Comparison of ENCODE assay signal across 17 cellular contexts in genomic region chr12:53258541-53259539, GRCh38. TPM values are rescaled to one million over a fixed set of nuclear protein-coding genes. Genes with fewer than 3 reads are reported as not detected.
DNase-seq lines count a peak whose midpoint lies in the region; ATAC-seq and TF ChIP-seq lines count a peak whose summit lies in the region.
"Had no signal": no experiment of that assay in that cellular context is flagged by ENCODE, and none has a peak within 500 bp of the region (broad histone marks: within the 10 kb centered on the region; RNA-seq: fewer than 3 reads in every experiment).

No MANE protein-coding gene starts in this region.

- TF ChIP-seq CTCF in OCI-LY7 (conservative IDR thresholded peaks at IDR 0.05; ENCODE audit: low read length), result no peak

- H3K36me3 Mint-ChIP-seq in naive B cell, result peaks cover 0 to 2% of the 10 kb centered on the region in 2 donors
- H3K36me3 Mint-ChIP-seq in activated naive CD4-positive, alpha-beta T cell treated with anti-CD3 and anti-CD28 coated beads, Interleukin-2, amount 10 ng/mL, durations not matched to agents 7 days and 5 days, result peaks cover 9% of the 10 kb centered on the region
- H3K36me3 Mint-ChIP-seq: activated naive CD4-positive, alpha-beta T cell treated with anti-CD3 and anti-CD28 coated beads, Interleukin-2, amount 50 U/mL, for 24 hours; neural progenitor cell had no signal

- peak overlapping the region; percentile 44 for H3K4me2 ChIP-seq in OCI-LY7 (ENCODE audit: low read length)
- H3K4me2 ChIP-seq: neural progenitor cell had no signal

- peak; percentile 71 for DNase-seq in CMK (ENCODE audit: low read depth)
- no peak for DNase-seq in OCI-LY7 (ENCODE audit: low spot score)
- peak; percentile 19 to 37 for DNase-seq in dermis microvascular lymphatic vessel endothelial cell (ENCODE audit: low read depth in 2 of 2)
- no peak for DNase-seq in naive B cell
- no peak for DNase-seq in NCI-H1092 treated with DMSO at 0.1 percent for 48 hours (lab: John Stamatoyannopoulos, UW)
- DNase-seq in occipital lobe (lab: John Stamatoyannopoulos, UW), result no peak
- DNase-seq in activated naive CD4-positive, alpha-beta T cell treated with anti-CD3 and anti-CD28 coated beads, Interleukin-2, amount 10 ng/mL, durations not matched to agents 7 days and 5 days, result no peak
- DNase-seq: activated CD4-positive, alpha-beta T cell treated with anti-CD3 and anti-CD28 coated beads, Interleukin-2, amount 50 U/mL, for 1 hour; Caco-2; colonic mucosa; foreskin fibroblast; KG1; NCI-H2081 treated with DMSO at 0.1 percent for 48 hours; NCI-H510A had no signal

- BruUV-seq in OCI-LY7 (replicated peaks; lab: Mats Ljungman, UMichigan), result no TSS peak

- H3K4me3 Mint-ChIP-seq in naive B cell, result peak overlapping the region in 1 of 8 donors; percentile 20
- no peak overlapping the region for H3K4me3 Mint-ChIP-seq in activated naive CD4-positive, alpha-beta T cell treated with anti-CD3 and anti-CD28 coated beads, Interleukin-2, amount 10 ng/mL, durations not matched to agents 7 days and 5 days
- H3K4me3 Mint-ChIP-seq: activated naive CD4-positive, alpha-beta T cell treated with anti-CD3 and anti-CD28 coated beads, Interleukin-2, amount 50 U/mL, for 24 hours; brain; neural progenitor cell had no signal

- peaks cover 24 to 54% (median 43%) of the 10 kb centered on the region in 3 donors for H3K4me1 Mint-ChIP-seq in naive B cell
- peaks cover 32% of the 10 kb centered on the region for H3K4me1 Mint-ChIP-seq in activated naive CD4-positive, alpha-beta T cell treated with anti-CD3 and anti-CD28 coated beads, Interleukin-2, amount 10 ng/mL, durations not matched to agents 7 days and 5 days
- H3K4me1 Mint-ChIP-seq: neural progenitor cell had no signal

- H3K36me3 ChIP-seq in OCI-LY7 (ENCODE audit: insufficient read depth, low read length), result peaks cover 4% of the 10 kb centered on the region; the same call in 1 of the 2 replicates
- H3K36me3 ChIP-seq: colonic mucosa, neural progenitor cell had no signal

- no peak overlapping the region for H3K4me3 ChIP-seq in OCI-LY7 (ENCODE audit: low read depth, low read length, poor library complexity, severe bottlenecking)
- H3K4me3 ChIP-seq: colonic mucosa, neural progenitor cell had no signal

- H4K20me1 ChIP-seq in OCI-LY7 (ENCODE audit: insufficient read depth, low read length), result no peaks in the 10 kb centered on the region

- intact Hi-C loops in OCI-LY7 (cut with micrococcal nuclease; ENCODE audit: unreplicated experiment), result no loop called here

- H3K27ac Mint-ChIP-seq in naive B cell, result peak overlapping the region in 5 of 6 donors; percentile 42 to 89 (median 60)
- no peak overlapping the region for H3K27ac Mint-ChIP-seq in activated naive CD4-positive, alpha-beta T cell treated with anti-CD3 and anti-CD28 coated beads, Interleukin-2, amount 10 ng/mL, durations not matched to agents 7 days and 5 days
- H3K27ac Mint-ChIP-seq: activated naive CD4-positive, alpha-beta T cell treated with anti-CD3 and anti-CD28 coated beads, Interleukin-2, amount 50 U/mL, for 24 hours; brain; neural progenitor cell had no signal

- H3K9me3 Mint-ChIP-seq in naive B cell, result no peaks in the 10 kb centered on the region
- no peaks in the 10 kb centered on the region for H3K9me3 Mint-ChIP-seq in activated naive CD4-positive, alpha-beta T cell treated with anti-CD3 and anti-CD28 coated beads, Interleukin-2, amount 10 ng/mL, durations not matched to agents 7 days and 5 days
- H3K9me3 Mint-ChIP-seq: activated naive CD4-positive, alpha-beta T cell treated with anti-CD3 and anti-CD28 coated beads, Interleukin-2, amount 50 U/mL, for 24 hours; brain; neural progenitor cell had no signal

- H3K27me3 Mint-ChIP-seq in naive B cell, result no peaks in the 10 kb centered on the region
- no peaks in the 10 kb centered on the region for H3K27me3 Mint-ChIP-seq in activated naive CD4-positive, alpha-beta T cell treated with anti-CD3 and anti-CD28 coated beads, Interleukin-2, amount 10 ng/mL, durations not matched to agents 7 days and 5 days
- H3K27me3 Mint-ChIP-seq: activated naive CD4-positive, alpha-beta T cell treated with anti-CD3 and anti-CD28 coated beads, Interleukin-2, amount 50 U/mL, for 24 hours had no signal

- no peaks in the 10 kb centered on the region for H3K9me2 ChIP-seq in OCI-LY7 (ENCODE audit: insufficient read depth, low read length)

- CTCF ChIA-PET in OCI-LY7 (lab: Charles Lee; ENCODE audit: unreplicated experiment), result interaction anchor here (0.7 to 0.9 kb wide), 2 partner anchors 8 to 47 kb away, joined by 3 read pairs; no protein-coding TSS in a partner anchor
- CTCF ChIA-PET in activated naive CD4-positive, alpha-beta T cell treated with anti-CD3 and anti-CD28 coated beads, Interleukin-2, amount 10 ng/mL, durations not matched to agents 7 days and 5 days (lab: Charles Lee), result interaction anchor here (0.7 to 11.3 kb wide), 2 partner anchors 44 to 63 kb away, joined by 3 to 250 read pairs; partner anchors contain the start of gene AAAS

- H3K79me2 ChIP-seq in OCI-LY7 (ENCODE audit: insufficient read depth, low read depth, low read length), result no peaks in the 10 kb centered on the region

- H3K9me3 ChIP-seq in OCI-LY7 (ENCODE audit: low read length), result no peaks in the 10 kb centered on the region
- H3K9me3 ChIP-seq: Caco-2, colonic mucosa had no signal

- peaks cover 33% of the 10 kb centered on the region for H3K4me1 ChIP-seq in OCI-LY7 (ENCODE audit: insufficient read depth, low read length, poor library complexity, severe bottlenecking)
- H3K4me1 ChIP-seq: Caco-2, colonic mucosa, neural progenitor cell had no signal

- no peak overlapping the region for H3K27ac ChIP-seq in OCI-LY7 (ENCODE audit: low read depth, low read length, poor library complexity, severe bottlenecking)
- H3K27ac ChIP-seq: colonic mucosa, neural progenitor cell had no signal

- POLR2A ChIA-PET in OCI-LY7 (lab: Charles Lee), result interaction anchor here (0.7 to 1.6 kb wide), 5 partner anchors 9 to 61 kb away, joined by 3 to 14 read pairs (median 4); partner anchors contain the start of gene ESPL1

- no peak for ATAC-seq in naive B cell (ENCODE audit: low read depth in 2 of 2)

- H2AFZ ChIP-seq in OCI-LY7 (ENCODE audit: low read length), result peak overlapping the region; percentile 75
- H2AFZ ChIP-seq: neural progenitor cell had no signal

RNA-seq across cellular contexts. Expression of gene ESPL1, which starts 9.3 kb away (rescaled TPM):
- total RNA-seq in OCI-LY7 (2014; rRNA removed; shearing (Covaris generic)), result 77.4 and 78.2 TPM in 2 replicates
- 121 and 137 TPM in 2 replicates for total RNA-seq in OCI-LY7 (2022)
- 4.2 and 6.0 TPM in 2 replicates for total RNA-seq in dermis microvascular lymphatic vessel endothelial cell
- polyA plus RNA-seq in naive B cell (ENCODE audit: low read depth in 6 of 6), result under 1 TPM in 3 of 6 donors, not detected in 3; 0.12 to 0.40 (median 0.23) TPM
- 1.7 TPM for total RNA-seq in occipital lobe

RNA-seq across cellular contexts. Expression of gene RARG, which starts 26.8 kb away (rescaled TPM):
- 1.4 and 7.0 TPM in 2 replicates for total RNA-seq in OCI-LY7 (2014; rRNA removed; shearing (Covaris generic))
- 5.1 and 8.4 TPM in 2 replicates for total RNA-seq in OCI-LY7 (2022)
- total RNA-seq in dermis microvascular lymphatic vessel endothelial cell, result 11.9 and 13.1 TPM in 2 replicates
- polyA plus RNA-seq in naive B cell (ENCODE audit: low read depth in 6 of 6), result 1 to 10 TPM in 2 of 6 donors, under 1 TPM in 2, not detected in 2; 0.78 to 2.2 (median 1.3) TPM
- 7.6 TPM for total RNA-seq in occipital lobe

RNA-seq across cellular contexts. Expression of gene PFDN5, which starts 36.5 kb away (rescaled TPM):
- 348 and 394 TPM in 2 replicates for total RNA-seq in OCI-LY7 (2014; rRNA removed; shearing (Covaris generic))
- total RNA-seq in OCI-LY7 (2022) (264 TPM in 2 replicates), dermis microvascular lymphatic vessel endothelial cell (350 and 426 TPM in 2 replicates), occipital lobe (423 TPM)
- 1,000 to 10,000 TPM; 1,564 to 1,943 (median 1,771) TPM for polyA plus RNA-seq in naive B cell (ENCODE audit: low read depth in 6 of 6)

RNA-seq across cellular contexts. Expression of gene MYG1, which starts 40.7 kb away (rescaled TPM):
- total RNA-seq in OCI-LY7 (2014; rRNA removed; shearing (Covaris generic)), result 41.0 and 53.4 TPM in 2 replicates
- total RNA-seq in OCI-LY7 (2022) (59.3 and 64.9 TPM in 2 replicates), dermis microvascular lymphatic vessel endothelial cell (29.5 and 36.0 TPM in 2 replicates), occipital lobe (39.5 TPM)
- polyA plus RNA-seq in naive B cell (ENCODE audit: low read depth in 6 of 6), result 10 to 100 TPM; 52.3 to 94.2 (median 60.4) TPM

RNA-seq across cellular contexts. Expression of gene ITGB7, which starts 51.8 kb away (rescaled TPM):
- 48.6 and 51.7 TPM in 2 replicates for total RNA-seq in OCI-LY7 (2014; rRNA removed; shearing (Covaris generic))
- total RNA-seq in OCI-LY7 (2022) (153 and 207 TPM in 2 replicates), dermis microvascular lymphatic vessel endothelial cell (0.25 TPM in 1 of 2 replicates, not detected in the other), occipital lobe (not detected)
- polyA plus RNA-seq in naive B cell (ENCODE audit: low read depth in 6 of 6), result 100 to 1,000 TPM in 1 of 6 donors, 10 to 100 TPM in 5; 63.2 to 174 (median 96.4) TPM

Comparison
In these comparisons a context has a peak if more than half of its experiments do, and no peak if none do; other contexts are left out.
1. DNase-seq: peak in CMK (single experiment) and dermis microvascular lymphatic vessel endothelial cell (2 of 2); none in OCI-LY7 (single experiment), naive B cell (single experiment), NCI-H1092 treated with DMSO at 0.1 percent for 48 hours (single experiment), occipital lobe (single experiment) and activated naive CD4-positive, alpha-beta T cell treated with anti-CD3 and anti-CD28 coated beads, Interleukin-2, amount 10 ng/mL, durations not matched to agents 7 days and 5 days (single experiment).
2. RNA of gene ESPL1, which starts 9.3 kb away (total RNA-seq): 77.4 to 137 TPM in OCI-LY7; 4.2 to 6.0 TPM in dermis microvascular lymphatic vessel endothelial cell and 1.7 TPM in occipital lobe (single experiment); every median in the first group is over 10 times any median in the second.